In genomic region chr12:50615534-50616296, GRCh38 we compare ENCODE assay signal across 1 cellular context.
TF ChIP-seq lines count a peak whose summit lies in the region.

No MANE protein-coding gene starts in this region.

TF ChIP-seq in K562, 482 proteins besides CTCF, POLR2A, EP300 and RAD21 (continued from another document and continues in another):
- TF ChIP-seq, protein P1, sequence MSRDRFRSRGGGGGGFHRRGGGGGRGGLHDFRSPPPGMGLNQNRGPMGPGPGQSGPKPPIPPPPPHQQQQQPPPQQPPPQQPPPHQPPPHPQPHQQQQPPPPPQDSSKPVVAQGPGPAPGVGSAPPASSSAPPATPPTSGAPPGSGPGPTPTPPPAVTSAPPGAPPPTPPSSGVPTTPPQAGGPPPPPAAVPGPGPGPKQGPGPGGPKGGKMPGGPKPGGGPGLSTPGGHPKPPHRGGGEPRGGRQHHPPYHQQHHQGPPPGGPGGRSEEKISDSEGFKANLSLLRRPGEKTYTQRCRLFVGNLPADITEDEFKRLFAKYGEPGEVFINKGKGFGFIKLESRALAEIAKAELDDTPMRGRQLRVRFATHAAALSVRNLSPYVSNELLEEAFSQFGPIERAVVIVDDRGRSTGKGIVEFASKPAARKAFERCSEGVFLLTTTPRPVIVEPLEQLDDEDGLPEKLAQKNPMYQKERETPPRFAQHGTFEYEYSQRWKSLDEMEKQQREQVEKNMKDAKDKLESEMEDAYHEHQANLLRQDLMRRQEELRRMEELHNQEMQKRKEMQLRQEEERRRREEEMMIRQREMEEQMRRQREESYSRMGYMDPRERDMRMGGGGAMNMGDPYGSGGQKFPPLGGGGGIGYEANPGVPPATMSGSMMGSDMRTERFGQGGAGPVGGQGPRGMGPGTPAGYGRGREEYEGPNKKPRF (IDR thresholded peaks at IDR 0.05; ENCODE audit: low read depth, low read length) = no peak
- TF ChIP-seq, protein P2, sequence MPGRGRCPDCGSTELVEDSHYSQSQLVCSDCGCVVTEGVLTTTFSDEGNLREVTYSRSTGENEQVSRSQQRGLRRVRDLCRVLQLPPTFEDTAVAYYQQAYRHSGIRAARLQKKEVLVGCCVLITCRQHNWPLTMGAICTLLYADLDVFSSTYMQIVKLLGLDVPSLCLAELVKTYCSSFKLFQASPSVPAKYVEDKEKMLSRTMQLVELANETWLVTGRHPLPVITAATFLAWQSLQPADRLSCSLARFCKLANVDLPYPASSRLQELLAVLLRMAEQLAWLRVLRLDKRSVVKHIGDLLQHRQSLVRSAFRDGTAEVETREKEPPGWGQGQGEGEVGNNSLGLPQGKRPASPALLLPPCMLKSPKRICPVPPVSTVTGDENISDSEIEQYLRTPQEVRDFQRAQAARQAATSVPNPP (IDR thresholded peaks at IDR 0.05; ENCODE audit: borderline replicate concordance, insufficient read depth, insufficient read length) = no peak
- no peak for TF ChIP-seq ATF6 (CRISPR knock-in tag; IDR thresholded peaks at IDR 0.05)
- no peak for TF ChIP-seq BRD4 (IDR thresholded peaks at IDR 0.05)
- TF ChIP-seq PRMT5 (CRISPR knock-in tag; IDR thresholded peaks at IDR 0.05) = no peak
- no peak for TF ChIP-seq CCNT2 (IDR thresholded peaks at IDR 0.05; ENCODE audit: borderline replicate concordance, extremely low read depth, insufficient read length, low read depth, low read length)
- TF ChIP-seq HSF4 (CRISPR knock-in tag; IDR thresholded peaks at IDR 0.05; ENCODE audit: borderline replicate concordance) = no peak
- no peak for TF ChIP-seq HDAC3 (IDR thresholded peaks at IDR 0.05; ENCODE audit: borderline replicate concordance, partially characterized antibody)
- no peak for TF ChIP-seq ZNF584 (CRISPR knock-in tag; IDR thresholded peaks at IDR 0.05; ENCODE audit: low read depth)
- TF ChIP-seq FOXP4 (CRISPR knock-in tag; IDR thresholded peaks at IDR 0.05; ENCODE audit: borderline replicate concordance) = no peak
- TF ChIP-seq, protein P3, sequence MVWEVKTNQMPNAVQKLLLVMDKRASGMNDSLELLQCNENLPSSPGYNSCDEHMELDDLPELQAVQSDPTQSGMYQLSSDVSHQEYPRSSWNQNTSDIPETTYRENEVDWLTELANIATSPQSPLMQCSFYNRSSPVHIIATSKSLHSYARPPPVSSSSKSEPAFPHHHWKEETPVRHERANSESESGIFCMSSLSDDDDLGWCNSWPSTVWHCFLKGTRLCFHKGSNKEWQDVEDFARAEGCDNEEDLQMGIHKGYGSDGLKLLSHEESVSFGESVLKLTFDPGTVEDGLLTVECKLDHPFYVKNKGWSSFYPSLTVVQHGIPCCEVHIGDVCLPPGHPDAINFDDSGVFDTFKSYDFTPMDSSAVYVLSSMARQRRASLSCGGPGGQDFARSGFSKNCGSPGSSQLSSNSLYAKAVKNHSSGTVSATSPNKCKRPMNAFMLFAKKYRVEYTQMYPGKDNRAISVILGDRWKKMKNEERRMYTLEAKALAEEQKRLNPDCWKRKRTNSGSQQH (CRISPR knock-in tag; IDR thresholded peaks at IDR 0.05) = no peak
- TF ChIP-seq MCM7 (IDR thresholded peaks at IDR 0.05) = no peak
- TF ChIP-seq, protein P4, sequence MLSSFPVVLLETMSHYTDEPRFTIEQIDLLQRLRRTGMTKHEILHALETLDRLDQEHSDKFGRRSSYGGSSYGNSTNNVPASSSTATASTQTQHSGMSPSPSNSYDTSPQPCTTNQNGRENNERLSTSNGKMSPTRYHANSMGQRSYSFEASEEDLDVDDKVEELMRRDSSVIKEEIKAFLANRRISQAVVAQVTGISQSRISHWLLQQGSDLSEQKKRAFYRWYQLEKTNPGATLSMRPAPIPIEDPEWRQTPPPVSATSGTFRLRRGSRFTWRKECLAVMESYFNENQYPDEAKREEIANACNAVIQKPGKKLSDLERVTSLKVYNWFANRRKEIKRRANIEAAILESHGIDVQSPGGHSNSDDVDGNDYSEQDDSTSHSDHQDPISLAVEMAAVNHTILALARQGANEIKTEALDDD (IDR thresholded peaks at IDR 0.05) = no peak; the same call in 1 of the 2 replicates
- no peak for TF ChIP-seq ZNF24 (IDR thresholded peaks at IDR 0.05)
- TF ChIP-seq TAF7 (tag; IDR thresholded peaks at IDR 0.05) = no peak
- TF ChIP-seq SNAPC5 (CRISPR knock-in tag; IDR thresholded peaks at IDR 0.05) = no peak
- TF ChIP-seq AFF1 (IDR thresholded peaks at IDR 0.05; ENCODE audit: low read depth in 1 of 2, partially characterized antibody in 2 of 2) = no peak
- TF ChIP-seq FIP1L1 (IDR thresholded peaks at IDR 0.05; ENCODE audit: low read depth, low read length, poor library complexity, severe bottlenecking) = no peak
- no peak for TF ChIP-seq MYNN (IDR thresholded peaks at IDR 0.05)
- no peak for TF ChIP-seq MYNN (CRISPR knock-in tag; IDR thresholded peaks at IDR 0.05)
- TF ChIP-seq CREBBP (IDR thresholded peaks at IDR 0.05; ENCODE audit: low read depth, low read length) = no peak
- no peak for TF ChIP-seq FOSL1 (tag; conservative IDR thresholded peaks at IDR 0.05)
- TF ChIP-seq ATF1 (CRISPR knock-in tag; IDR thresholded peaks at IDR 0.05) = no peak
- no peak for TF ChIP-seq ATF1 (tag; IDR thresholded peaks at IDR 0.05)
- no peak for TF ChIP-seq TSC22D4 (tag; IDR thresholded peaks at IDR 0.05)
- TF ChIP-seq ZBTB11 (CRISPR knock-in tag; IDR thresholded peaks at IDR 0.05) = no peak
- TF ChIP-seq GABPA (tag; conservative IDR thresholded peaks at IDR 0.05; ENCODE audit: low read depth) = no peak
- TF ChIP-seq NR4A1 (CRISPR knock-in tag; IDR thresholded peaks at IDR 0.05) = no peak
- no peak for TF ChIP-seq NR4A1 (tag; IDR thresholded peaks at IDR 0.05)
- TF ChIP-seq ERF (CRISPR knock-in tag; IDR thresholded peaks at IDR 0.05) = no peak
- peak; percentile 91 for TF ChIP-seq ZNF316 (IDR thresholded peaks at IDR 0.05)
- no peak for TF ChIP-seq PRPF4 (IDR thresholded peaks at IDR 0.05; ENCODE audit: insufficient read depth, low read depth, low read length, poor library complexity, severe bottlenecking)
- TF ChIP-seq CCAR2 (IDR thresholded peaks at IDR 0.05; ENCODE audit: low read depth, low read length) = no peak
- TF ChIP-seq SP1 (CRISPR knock-in tag; IDR thresholded peaks at IDR 0.05) = no peak
- no peak for TF ChIP-seq DACH1 (IDR thresholded peaks at IDR 0.05; ENCODE audit: partially characterized antibody)
- TF ChIP-seq E2F4 (CRISPR knock-in tag; IDR thresholded peaks at IDR 0.05; ENCODE audit: low read depth) = no peak
- peak; percentile 74 for TF ChIP-seq SMARCA4 (IDR thresholded peaks at IDR 0.05)
- TF ChIP-seq TEAD4 (IDR thresholded peaks at IDR 0.05; ENCODE audit: low read length) = no peak
- no peak for TF ChIP-seq TEAD4 (CRISPR knock-in tag; IDR thresholded peaks at IDR 0.05; ENCODE audit: borderline replicate concordance)
- TF ChIP-seq, protein P5, sequence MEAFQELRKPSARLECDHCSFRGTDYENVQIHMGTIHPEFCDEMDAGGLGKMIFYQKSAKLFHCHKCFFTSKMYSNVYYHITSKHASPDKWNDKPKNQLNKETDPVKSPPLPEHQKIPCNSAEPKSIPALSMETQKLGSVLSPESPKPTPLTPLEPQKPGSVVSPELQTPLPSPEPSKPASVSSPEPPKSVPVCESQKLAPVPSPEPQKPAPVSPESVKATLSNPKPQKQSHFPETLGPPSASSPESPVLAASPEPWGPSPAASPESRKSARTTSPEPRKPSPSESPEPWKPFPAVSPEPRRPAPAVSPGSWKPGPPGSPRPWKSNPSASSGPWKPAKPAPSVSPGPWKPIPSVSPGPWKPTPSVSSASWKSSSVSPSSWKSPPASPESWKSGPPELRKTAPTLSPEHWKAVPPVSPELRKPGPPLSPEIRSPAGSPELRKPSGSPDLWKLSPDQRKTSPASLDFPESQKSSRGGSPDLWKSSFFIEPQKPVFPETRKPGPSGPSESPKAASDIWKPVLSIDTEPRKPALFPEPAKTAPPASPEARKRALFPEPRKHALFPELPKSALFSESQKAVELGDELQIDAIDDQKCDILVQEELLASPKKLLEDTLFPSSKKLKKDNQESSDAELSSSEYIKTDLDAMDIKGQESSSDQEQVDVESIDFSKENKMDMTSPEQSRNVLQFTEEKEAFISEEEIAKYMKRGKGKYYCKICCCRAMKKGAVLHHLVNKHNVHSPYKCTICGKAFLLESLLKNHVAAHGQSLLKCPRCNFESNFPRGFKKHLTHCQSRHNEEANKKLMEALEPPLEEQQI (IDR thresholded peaks at IDR 0.05) = no peak
- 0 out of 2 replicates have a peak, but pooled peaks have one; percentile 8 for TF ChIP-seq EP400 (IDR thresholded peaks at IDR 0.05)
- no peak for TF ChIP-seq ZZZ3 (IDR thresholded peaks at IDR 0.05)
- TF ChIP-seq NCOA2 (IDR thresholded peaks at IDR 0.05; ENCODE audit: partially characterized antibody in 2 of 2) = no peak
